28 cellular contexts compared by ENCODE assay signal in genomic region chr1:165010418-165011055, GRCh38.
"Had no signal": no experiment of that assay in that cellular context is flagged by ENCODE, and none has a peak within 500 bp of the region (broad histone marks: within the 10 kb centered on the region; RNA-seq: fewer than 3 reads in every experiment).

No MANE protein-coding gene starts in this region.

- H3K4me1 Mint-ChIP-seq: endodermal cell; immature natural killer cell; natural killer cell; neural crest cell; stimulated activated effector memory CD8-positive, alpha-beta T cell treated with anti-CD3 and anti-CD28 coated beads, Interleukin-12 subunit alpha, Interleukin-12 subunit beta, amount 100 ng/mL, for 72 hours had no signal

- H3K36me3 Mint-ChIP-seq: immature natural killer cell; natural killer cell; stimulated activated effector memory CD8-positive, alpha-beta T cell treated with anti-CD3 and anti-CD28 coated beads, Interleukin-12 subunit alpha, Interleukin-12 subunit beta, amount 100 ng/mL, for 72 hours had no signal

- H3K9me3 Mint-ChIP-seq: dendritic cell treated with granulocyte-macrophage colony-stimulating factor and Interleukin-4, amounts not matched to agents 40 ng/mL and 50 ng/mL, for 4 days; endodermal cell; neural crest cell; stimulated activated effector memory CD8-positive, alpha-beta T cell treated with anti-CD3 and anti-CD28 coated beads, Interleukin-12 subunit alpha, Interleukin-12 subunit beta, amount 100 ng/mL, for 72 hours had no signal

- H3K27me3 ChIP-seq: colonic mucosa, foreskin keratinocyte, gastroesophageal sphincter, neutrophil, pancreas, sigmoid colon, stomach, thyroid gland had no signal

- H3K4me3 ChIP-seq: colonic mucosa, gastroesophageal sphincter, pancreas, sigmoid colon, stomach, thyroid gland had no signal

- H3K36me3 ChIP-seq: colonic mucosa, gastroesophageal sphincter, neutrophil, pancreas, sigmoid colon, stomach, thyroid gland had no signal

- H3K4me1 ChIP-seq: colonic mucosa, foreskin keratinocyte, pancreas, stomach, thyroid gland had no signal

- H3K27ac ChIP-seq: colonic mucosa, epithelial cell of prostate, foreskin keratinocyte, neutrophil, pancreas, stomach, thyroid gland had no signal

- H3K27me3 Mint-ChIP-seq: dendritic cell treated with granulocyte-macrophage colony-stimulating factor and Interleukin-4, amounts not matched to agents 40 ng/mL and 50 ng/mL, for 4 days; progenitor cell of endocrine pancreas had no signal

- H3K4me3 Mint-ChIP-seq: dendritic cell treated with granulocyte-macrophage colony-stimulating factor and Interleukin-4, amounts not matched to agents 40 ng/mL and 50 ng/mL, for 4 days; endodermal cell; immature natural killer cell; natural killer cell; neural crest cell; stimulated activated effector memory CD8-positive, alpha-beta T cell treated with anti-CD3 and anti-CD28 coated beads, Interleukin-12 subunit alpha, Interleukin-12 subunit beta, amount 100 ng/mL, for 72 hours had no signal

- ATAC-seq: esophagus mucosa; foreskin keratinocyte; gastroesophageal sphincter; left colon; natural killer cell; pancreas; stimulated activated effector memory CD8-positive, alpha-beta T cell treated with anti-CD3 and anti-CD28 coated beads, Interleukin-12 subunit alpha, Interleukin-12 subunit beta, amount 100 ng/mL, for 72 hours had no signal

- H3K9me3 ChIP-seq: colonic mucosa, gastroesophageal sphincter, neutrophil, pancreas, sigmoid colon, stomach, thyroid gland had no signal

- DNase-seq: central memory CD4-positive, alpha-beta T cell; colonic mucosa; effector CD8-positive, alpha-beta T cell; endodermal cell; foreskin keratinocyte; hypothalamus; immature natural killer cell; islet precursor cell; kidney glomerular epithelial cell; left colon; mesendoderm; natural killer cell; pancreas; sigmoid colon; stimulated activated CD4-positive, alpha-beta T cell treated with anti-CD3 and anti-CD28 coated beads, Interleukin-2, amount 100 ng/mL, for 24 hours; stimulated activated CD4-positive, alpha-beta T cell treated with anti-CD3 and anti-CD28 coated beads, Interleukin-4, amount 100 ng/mL, for 24 hours; stimulated activated naive CD4-positive, alpha-beta T cell treated with Interleukin-2 at 50 U/mL for 16 hours; stomach; thyroid gland; trophoblast cell had no signal

- H3K27ac Mint-ChIP-seq: dendritic cell treated with granulocyte-macrophage colony-stimulating factor and Interleukin-4, amounts not matched to agents 40 ng/mL and 50 ng/mL, for 4 days; endodermal cell; immature natural killer cell; natural killer cell; progenitor cell of endocrine pancreas; stimulated activated effector memory CD8-positive, alpha-beta T cell treated with anti-CD3 and anti-CD28 coated beads, Interleukin-12 subunit alpha, Interleukin-12 subunit beta, amount 100 ng/mL, for 72 hours had no signal
